1 cellular context compared by ENCODE assay signal in genomic region chr10:65358565-65358964, GRCh38.
TF ChIP-seq lines count a peak whose summit lies in the region.

No MANE protein-coding gene starts in this region.

TF ChIP-seq in GM23338, 12 proteins besides CTCF, POLR2A, EP300 and RAD21 (continued from another document):
- TF ChIP-seq ETS1 (IDR thresholded peaks at IDR 0.05) (no peak), EZH2phosphoT487 (IDR thresholded peaks at IDR 0.05; ENCODE audit: unreplicated experiment) (no peak), POLR2AphosphoS5 (IDR thresholded peaks at IDR 0.05; ENCODE audit: low read depth) (no peak)
